Comparison of ENCODE assay signal across 8 cellular contexts in genomic region chr7:151057038-151057736, GRCh38. TPM values are rescaled to one million over a fixed set of nuclear protein-coding genes. Genes with fewer than 3 reads are reported as not detected.
DNase-seq lines count a peak whose midpoint lies in the region; ATAC-seq and TF ChIP-seq lines count a peak whose summit lies in the region.

No MANE protein-coding gene starts in this region.

- H3K27me3 Mint-ChIP-seq in T-helper 1 cell treated with Interleukin-12 subunit alpha and Interleukin-12 subunit beta and Interleukin-4 antibody, amounts not matched to agents 30 μg/mL and 1 μg/mL, for 36 hours (ENCODE audit: low read depth), result no peaks in the 10 kb centered on the region
- H3K27me3 Mint-ChIP-seq in endodermal cell (ENCODE audit: insufficient read depth), result peaks cover 24% of the 10 kb centered on the region

- H3K36me3 ChIP-seq in endodermal cell (ENCODE audit: control insufficient read depth, insufficient read depth, low read length), result no peaks in the 10 kb centered on the region
- H3K36me3 ChIP-seq in neutrophil, result no peaks in the 10 kb centered on the region

- H3K4me3 ChIP-seq in endodermal cell (ENCODE audit: low read length), result peak overlapping the region; percentile 94
- peak overlapping the region; percentile 69 to 88 for H3K4me3 ChIP-seq in neutrophil (ENCODE audit: low read depth in 1 of 2, low read length in 1 of 2)

- H3K27ac ChIP-seq in endodermal cell (ENCODE audit: low read depth, low read length) (no peak overlapping the region), neutrophil (peak overlapping the region; percentile 82)

- H3K9ac ChIP-seq in endodermal cell (ENCODE audit: extremely low read depth, low read length, poor library complexity, severe bottlenecking), result peak overlapping the region; percentile 32

- peaks cover 4% of the 10 kb centered on the region for H3K36me3 Mint-ChIP-seq in T-helper 1 cell treated with Interleukin-12 subunit alpha and Interleukin-12 subunit beta and Interleukin-4 antibody, amounts not matched to agents 30 μg/mL and 1 μg/mL, for 36 hours (ENCODE audit: low read depth)
- peaks cover 7% of the 10 kb centered on the region for H3K36me3 Mint-ChIP-seq in endodermal cell (ENCODE audit: low read depth)

- TF ChIP-seq CTCF in endodermal cell (conservative IDR thresholded peaks at IDR 0.05) (no peak), neutrophil (IDR thresholded peaks at IDR 0.05) (no peak)

- DNase-seq in T-helper 1 cell (no peak), NCI-H82 treated with DMSO at 0.1 percent for 48 hours (lab: John Stamatoyannopoulos, UW; ENCODE audit: unreplicated experiment) (peak; percentile 52), endodermal cell (no peak), HT-29 (ENCODE audit: low spot score) (no peak)
- no peak for DNase-seq in stimulated activated CD4-positive, alpha-beta T cell treated with anti-CD3 and anti-CD28 coated beads, Interleukin-15, amount 100 ng/mL, for 24 hours

- peak overlapping the region; percentile 41 for H3K27ac Mint-ChIP-seq in T-helper 1 cell treated with Interleukin-12 subunit alpha and Interleukin-12 subunit beta and Interleukin-4 antibody, amounts not matched to agents 30 μg/mL and 1 μg/mL, for 36 hours
- H3K27ac Mint-ChIP-seq in endodermal cell, result peak overlapping the region; percentile 88

- H3K9me3 ChIP-seq in endodermal cell (ENCODE audit: control insufficient read depth, low read length) (no peaks in the 10 kb centered on the region), neutrophil (no peaks in the 10 kb centered on the region)

- H3K9me3 Mint-ChIP-seq in T-helper 1 cell treated with Interleukin-12 subunit alpha and Interleukin-12 subunit beta and Interleukin-4 antibody, amounts not matched to agents 30 μg/mL and 1 μg/mL, for 36 hours, result no peaks in the 10 kb centered on the region
- H3K9me3 Mint-ChIP-seq in endodermal cell, result no peaks in the 10 kb centered on the region

- WGBS in endodermal cell (ENCODE audit: insufficient coverage in 1 of 2, insufficient read length in 1 of 2), 2 experiments, result 12 to 16% methylated on average over 19 to 26 of the region's 26 CpGs

- H3K4me1 Mint-ChIP-seq in T-helper 1 cell treated with Interleukin-12 subunit alpha and Interleukin-12 subunit beta and Interleukin-4 antibody, amounts not matched to agents 30 μg/mL and 1 μg/mL, for 36 hours (ENCODE audit: low read depth), result peaks cover 41% of the 10 kb centered on the region
- H3K4me1 Mint-ChIP-seq in endodermal cell, result peaks cover 36% of the 10 kb centered on the region

- peak overlapping the region; percentile 97 for H3K4me3 Mint-ChIP-seq in T-helper 1 cell treated with Interleukin-12 subunit alpha and Interleukin-12 subunit beta and Interleukin-4 antibody, amounts not matched to agents 30 μg/mL and 1 μg/mL, for 36 hours
- H3K4me3 Mint-ChIP-seq in endodermal cell, result peak overlapping the region; percentile 84

- H3K27me3 ChIP-seq in endodermal cell (ENCODE audit: control insufficient read depth, insufficient read depth, low read length, poor library complexity, severe bottlenecking), result peaks cover 12% of the 10 kb centered on the region
- H3K27me3 ChIP-seq in neutrophil, result no peaks in the 10 kb centered on the region

- H3K4me1 ChIP-seq in endodermal cell (ENCODE audit: control insufficient read depth, insufficient read depth, low read length) (peaks cover 15% of the 10 kb centered on the region), neutrophil (ENCODE audit: control insufficient read depth in 1 of 2, insufficient read depth in 1 of 2, low read depth in 1 of 2, low read length in 1 of 2) (peaks cover 45 to 47% of the 10 kb centered on the region in 2 experiments)

- ATAC-seq in HG02642 (IDR thresholded peaks at IDR 0.05; ENCODE audit: poor library complexity, unreplicated experiment), result peak; percentile 14

RNA-seq across cellular contexts. Expression of gene CDK5, which starts 0.5 kb away (rescaled TPM):
- 10 to 100 TPM; 22.2 to 25.2 TPM for total RNA-seq in endodermal cell
- 22.0 TPM for polyA plus RNA-seq in endodermal cell (2013, experiment 1 of 2)
- polyA plus RNA-seq in endodermal cell (2013, experiment 2 of 2), result 18.7 TPM
- 43.6 and 62.6 TPM in 2 replicates for total RNA-seq in HT-29 (2014; rRNA removed; shearing (Covaris generic))

RNA-seq across cellular contexts. Expression of gene SLC4A2, which starts 2.2 kb away (rescaled TPM):
- total RNA-seq in endodermal cell, result 100 to 1,000 TPM; 265 to 284 TPM
- 88.2 TPM for polyA plus RNA-seq in endodermal cell (2013, experiment 1 of 2)
- polyA plus RNA-seq in endodermal cell (2013, experiment 2 of 2), result 83.1 TPM
- total RNA-seq in HT-29 (2014; rRNA removed; shearing (Covaris generic)), result 851 and 1,005 TPM in 2 replicates

RNA-seq across cellular contexts. Expression of gene ASIC3, which starts 8.9 kb away (rescaled TPM):
- 1 to 10 TPM; 2.5 to 3.0 TPM for total RNA-seq in endodermal cell
- 5.1 TPM for polyA plus RNA-seq in endodermal cell (2013, experiment 1 of 2)
- polyA plus RNA-seq in endodermal cell (2013, experiment 2 of 2), result 4.0 TPM
- total RNA-seq in HT-29 (2014; rRNA removed; shearing (Covaris generic)), result 1.5 and 2.2 TPM in 2 replicates

RNA-seq across cellular contexts. Expression of gene FASTK, which starts 23.4 kb away (rescaled TPM):
- 10 to 100 TPM; 64.0 to 71.0 TPM for total RNA-seq in endodermal cell
- 62.8 TPM for polyA plus RNA-seq in endodermal cell (2013, experiment 1 of 2)
- 53.4 TPM for polyA plus RNA-seq in endodermal cell (2013, experiment 2 of 2)
- total RNA-seq in HT-29 (2014; rRNA removed; shearing (Covaris generic)), result 265 and 300 TPM in 2 replicates

RNA-seq across cellular contexts. Expression of gene TMUB1, which starts 26.1 kb away (rescaled TPM):
- 10 to 100 TPM; 48.1 to 52.6 TPM for total RNA-seq in endodermal cell
- 42.7 TPM for polyA plus RNA-seq in endodermal cell (2013, experiment 1 of 2)
- polyA plus RNA-seq in endodermal cell (2013, experiment 2 of 2), result 41.2 TPM
- total RNA-seq in HT-29 (2014; rRNA removed; shearing (Covaris generic)), result 258 and 264 TPM in 2 replicates
